In the genomic region with DNA sequence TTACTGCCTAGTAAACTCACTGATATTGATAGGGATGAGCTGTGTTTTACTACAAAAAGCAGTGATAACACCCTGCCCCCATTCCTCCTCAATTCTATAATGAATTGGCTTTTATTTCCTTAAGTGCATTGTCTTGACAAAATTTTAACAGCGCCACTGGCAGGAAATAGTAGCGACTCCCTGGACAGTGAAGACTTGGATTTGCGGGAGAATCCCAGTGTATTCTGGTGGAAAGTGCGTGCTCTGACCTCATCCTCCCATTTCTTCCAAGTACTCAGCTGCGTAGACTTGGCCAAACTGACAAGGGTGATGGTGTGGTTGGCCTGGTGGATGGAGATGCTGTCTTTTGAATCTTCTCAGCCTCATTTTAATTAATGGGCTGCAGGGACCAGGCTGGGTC, we compare ENCODE assay signal across 1 cellular context.
TF ChIP-seq lines count a peak whose summit lies in the region.

No MANE protein-coding gene starts in this region.

TF ChIP-seq in SK-N-SH treated with all-trans-retinoic acid at 6 μM for 48 hours, 23 proteins besides CTCF, POLR2A, EP300 and RAD21 (continued from another document):
- no peak for TF ChIP-seq ZC3H10 (CRISPR knock-in tag; IDR thresholded peaks at IDR 0.05)
- no peak for TF ChIP-seq ZFP3 (CRISPR knock-in tag; IDR thresholded peaks at IDR 0.05)
- TF ChIP-seq RARB (CRISPR knock-in tag; IDR thresholded peaks at IDR 0.05) = no peak
- TF ChIP-seq ZNF8 (CRISPR knock-in tag; IDR thresholded peaks at IDR 0.05) = no peak
- no peak for TF ChIP-seq PPARA (CRISPR knock-in tag; IDR thresholded peaks at IDR 0.05; ENCODE audit: borderline replicate concordance)
- TF ChIP-seq, protein P1, sequence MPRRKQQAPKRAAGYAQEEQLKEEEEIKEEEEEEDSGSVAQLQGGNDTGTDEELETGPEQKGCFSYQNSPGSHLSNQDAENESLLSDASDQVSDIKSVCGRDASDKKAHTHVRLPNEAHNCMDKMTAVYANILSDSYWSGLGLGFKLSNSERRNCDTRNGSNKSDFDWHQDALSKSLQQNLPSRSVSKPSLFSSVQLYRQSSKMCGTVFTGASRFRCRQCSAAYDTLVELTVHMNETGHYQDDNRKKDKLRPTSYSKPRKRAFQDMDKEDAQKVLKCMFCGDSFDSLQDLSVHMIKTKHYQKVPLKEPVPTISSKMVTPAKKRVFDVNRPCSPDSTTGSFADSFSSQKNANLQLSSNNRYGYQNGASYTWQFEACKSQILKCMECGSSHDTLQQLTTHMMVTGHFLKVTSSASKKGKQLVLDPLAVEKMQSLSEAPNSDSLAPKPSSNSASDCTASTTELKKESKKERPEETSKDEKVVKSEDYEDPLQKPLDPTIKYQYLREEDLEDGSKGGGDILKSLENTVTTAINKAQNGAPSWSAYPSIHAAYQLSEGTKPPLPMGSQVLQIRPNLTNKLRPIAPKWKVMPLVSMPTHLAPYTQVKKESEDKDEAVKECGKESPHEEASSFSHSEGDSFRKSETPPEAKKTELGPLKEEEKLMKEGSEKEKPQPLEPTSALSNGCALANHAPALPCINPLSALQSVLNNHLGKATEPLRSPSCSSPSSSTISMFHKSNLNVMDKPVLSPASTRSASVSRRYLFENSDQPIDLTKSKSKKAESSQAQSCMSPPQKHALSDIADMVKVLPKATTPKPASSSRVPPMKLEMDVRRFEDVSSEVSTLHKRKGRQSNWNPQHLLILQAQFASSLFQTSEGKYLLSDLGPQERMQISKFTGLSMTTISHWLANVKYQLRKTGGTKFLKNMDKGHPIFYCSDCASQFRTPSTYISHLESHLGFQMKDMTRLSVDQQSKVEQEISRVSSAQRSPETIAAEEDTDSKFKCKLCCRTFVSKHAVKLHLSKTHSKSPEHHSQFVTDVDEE (CRISPR knock-in tag; IDR thresholded peaks at IDR 0.05) = no peak
- no peak for TF ChIP-seq ISL1 (CRISPR knock-in tag; IDR thresholded peaks at IDR 0.05)
- no peak for TF ChIP-seq ZNF70 (CRISPR knock-in tag; IDR thresholded peaks at IDR 0.05)
- no peak for TF ChIP-seq BACH2 (CRISPR knock-in tag; IDR thresholded peaks at IDR 0.05; ENCODE audit: borderline replicate concordance)
- TF ChIP-seq ARNTL (CRISPR knock-in tag; IDR thresholded peaks at IDR 0.05; ENCODE audit: borderline replicate concordance, low read depth) = no peak
